ENCODE assay signal across 3 cellular contexts in the genomic region with DNA sequence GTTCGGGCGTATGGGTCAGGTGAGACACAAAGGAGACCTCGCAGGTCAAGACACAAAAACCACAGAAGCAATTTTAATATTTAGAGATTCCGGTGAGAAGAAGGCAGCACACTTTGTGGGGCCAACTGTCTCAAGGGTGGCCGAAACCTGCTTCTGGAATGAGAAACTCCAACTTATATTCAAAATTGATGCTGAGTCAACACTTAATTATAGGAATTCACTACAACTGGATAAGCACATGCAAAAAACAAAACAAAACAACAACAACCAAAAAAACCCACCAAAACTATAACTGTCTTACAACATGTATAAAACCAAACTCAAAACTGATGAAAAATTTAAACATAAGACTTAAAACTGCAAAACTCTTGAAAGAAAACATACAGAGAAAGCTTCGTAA.
TF ChIP-seq lines count a peak whose summit lies in the region.

No MANE protein-coding gene starts in this region.

TF ChIP-seq in HepG2, 621 proteins besides CTCF, POLR2A, EP300 and RAD21:
- TF ChIP-seq RERE (CRISPR knock-in tag; IDR thresholded peaks at IDR 0.05; ENCODE audit: low read depth) = no peak
- TF ChIP-seq MAFF (IDR thresholded peaks at IDR 0.05; ENCODE audit: low read depth, low read length) = peak; percentile 28; the same call in 1 of the 2 replicates
- no peak for TF ChIP-seq HDAC2 (CRISPR knock-in tag; IDR thresholded peaks at IDR 0.05)
- TF ChIP-seq MAFK (conservative IDR thresholded peaks at IDR 0.05 in 1 of 2, IDR thresholded peaks at IDR 0.05 in 1 of 2; ENCODE audit: low read length in 2 of 2) = peak in 1 of 2 experiments; percentile 59; a peak in 2 of 4 replicates

TF ChIP-seq in IMR-90, 13 proteins besides CTCF, POLR2A, EP300 and RAD21:
- TF ChIP-seq CHD1 (IDR thresholded peaks at IDR 0.05; ENCODE audit: low read depth, low read length) (no peak), MAFK (IDR thresholded peaks at IDR 0.05; ENCODE audit: low read depth, low read length) (peak; percentile 52), CEBPB (IDR thresholded peaks at IDR 0.05; ENCODE audit: low read depth, low read length) (no peak), SMC3 (IDR thresholded peaks at IDR 0.05; ENCODE audit: low read depth, low read length) (no peak)
TF ChIP-seq in IMR-90: peak in this region for 1.

TF ChIP-seq in H1, 55 proteins besides CTCF, POLR2A, EP300 and RAD21:
- no peak for TF ChIP-seq CREB1 (IDR thresholded peaks at IDR 0.05)
- TF ChIP-seq CHD1 (IDR thresholded peaks at IDR 0.05; ENCODE audit: low read depth, low read length) = no peak
- TF ChIP-seq SIRT6 (IDR thresholded peaks at IDR 0.05; ENCODE audit: low read length) = no peak
- no peak for TF ChIP-seq TAF1 (IDR thresholded peaks at IDR 0.05; ENCODE audit: low read depth, low read length)
- no peak for TF ChIP-seq MAFK (IDR thresholded peaks at IDR 0.05; ENCODE audit: low read depth, low read length)
- no peak for TF ChIP-seq GTF2F1 (IDR thresholded peaks at IDR 0.05; ENCODE audit: borderline replicate concordance, low read depth, low read length)
- TF ChIP-seq RFX5 (IDR thresholded peaks at IDR 0.05; ENCODE audit: borderline replicate concordance, low read depth, low read length) = no peak
- TF ChIP-seq HDAC2 (IDR thresholded peaks at IDR 0.05; ENCODE audit: borderline replicate concordance in 1 of 2, low read depth in 2 of 2, low read length in 2 of 2) = no peak
- TF ChIP-seq, protein P1, sequence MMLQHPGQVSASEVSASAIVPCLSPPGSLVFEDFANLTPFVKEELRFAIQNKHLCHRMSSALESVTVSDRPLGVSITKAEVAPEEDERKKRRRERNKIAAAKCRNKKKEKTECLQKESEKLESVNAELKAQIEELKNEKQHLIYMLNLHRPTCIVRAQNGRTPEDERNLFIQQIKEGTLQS (IDR thresholded peaks at IDR 0.05; ENCODE audit: insufficient read depth, low read depth, low read length) = no peak
- TF ChIP-seq, protein P2, sequence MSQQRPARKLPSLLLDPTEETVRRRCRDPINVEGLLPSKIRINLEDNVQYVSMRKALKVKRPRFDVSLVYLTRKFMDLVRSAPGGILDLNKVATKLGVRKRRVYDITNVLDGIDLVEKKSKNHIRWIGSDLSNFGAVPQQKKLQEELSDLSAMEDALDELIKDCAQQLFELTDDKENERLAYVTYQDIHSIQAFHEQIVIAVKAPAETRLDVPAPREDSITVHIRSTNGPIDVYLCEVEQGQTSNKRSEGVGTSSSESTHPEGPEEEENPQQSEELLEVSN (IDR thresholded peaks at IDR 0.05) = no peak
- no peak for TF ChIP-seq CHD2 (IDR thresholded peaks at IDR 0.05; ENCODE audit: low read length)
- TF ChIP-seq GABPA (IDR thresholded peaks at IDR 0.05; ENCODE audit: borderline replicate concordance, insufficient read depth, low read length) = no peak
